9 cellular contexts compared by ENCODE assay signal in the genomic region with DNA sequence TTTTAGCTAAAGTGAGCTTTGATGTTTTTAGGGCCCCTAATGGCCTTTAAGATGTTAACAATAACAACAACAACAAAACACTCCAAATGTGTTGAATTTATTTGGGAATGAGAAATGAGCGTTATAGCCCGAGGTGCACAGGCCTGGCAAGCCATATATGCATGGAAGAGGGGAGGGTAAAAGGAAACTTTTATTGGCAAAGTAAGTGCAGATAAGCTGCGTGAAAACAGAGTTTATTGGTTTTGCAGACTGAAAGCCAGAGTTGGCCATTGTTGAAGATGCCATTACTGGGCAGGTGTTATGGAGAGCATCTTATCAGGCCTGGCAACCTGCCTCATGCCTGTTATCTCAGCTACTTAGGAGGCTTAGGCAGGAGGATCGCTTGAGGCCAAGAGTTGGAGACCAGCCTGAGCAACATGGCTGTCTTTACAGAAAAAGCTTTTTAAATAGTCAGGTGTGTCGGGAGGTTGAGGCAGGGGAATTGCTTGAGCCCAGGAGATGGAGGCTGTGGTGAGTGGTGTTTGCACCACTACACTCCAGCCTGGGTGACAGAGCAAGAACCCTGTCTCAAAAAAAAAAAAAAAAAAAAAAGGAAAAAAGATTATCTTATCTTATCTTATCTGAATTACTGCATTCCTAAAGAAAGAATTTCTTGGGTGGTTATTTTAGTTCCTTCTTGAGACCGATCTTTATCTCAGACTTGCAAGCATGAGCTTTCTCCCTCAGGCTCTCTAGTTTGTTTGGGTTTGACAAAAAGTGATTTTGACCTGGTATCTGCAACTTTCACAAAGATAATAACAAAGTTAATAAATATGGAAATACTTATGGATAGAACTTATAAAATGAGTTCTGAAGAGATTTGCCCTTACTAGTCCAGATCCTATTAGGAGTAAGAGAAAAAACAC. TPM values are rescaled to one million over a fixed set of nuclear protein-coding genes. Genes with fewer than 3 reads are reported as not detected.
DNase-seq lines count a peak whose midpoint lies in the region; ATAC-seq, FAIRE-seq and TF ChIP-seq lines count a peak whose summit lies in the region.
"Had no signal": no experiment of that assay in that cellular context is flagged by ENCODE, and none has a peak within 500 bp of the region (broad histone marks: within the 10 kb centered on the region; RNA-seq: fewer than 3 reads in every experiment).

No MANE protein-coding gene starts in this region.

- no peaks in the 10 kb centered on the region for H3K9me3 ChIP-seq in right atrium auricular region
- no peaks in the 10 kb centered on the region for H3K9me3 ChIP-seq in body of pancreas
- H3K9me3 ChIP-seq: SJSA1 had no signal

- WGBS in body of pancreas, 2 donors: 41 to 48% methylated on average over 6 of the region's 6 CpGs
- WGBS in mesendoderm (ENCODE audit: extremely low coverage, insufficient coverage, low lambda C conversion rate): no CpG with 5 or more reads among the region's 6 CpGs

- H2BK15ac ChIP-seq in mesendoderm (replicated peaks; ENCODE audit: low read depth): peak overlapping the region; percentile 79

- no peak overlapping the region for H2BK5ac ChIP-seq in mesendoderm (ENCODE audit: low read length)

- H3K9ac ChIP-seq in mesendoderm (ENCODE audit: low read length): no peak overlapping the region

- TF ChIP-seq CTCF in right atrium auricular region (IDR thresholded peaks at IDR 0.05) (no peak), body of pancreas (IDR thresholded peaks at IDR 0.05) (no peak)

- H3K79me2 ChIP-seq in mesendoderm (ENCODE audit: control insufficient read depth, insufficient read depth, low read length): peaks cover 17% of the 10 kb centered on the region

- H3K23ac ChIP-seq in mesendoderm (ENCODE audit: low read length): no peak overlapping the region

- no peak for FAIRE-seq in frontal cortex (lab: Jason Lieb, UNC)

- H2BK120ac ChIP-seq in mesendoderm (ENCODE audit: low read depth, low read length): no peak overlapping the region

- DNase-seq in right atrium auricular region (ENCODE audit: low spot score) (no peak), Right ventricle myocardium superior (no peak), body of pancreas (no peak), mesendoderm (peak; percentile 83), frontal cortex (ENCODE audit: low spot score in 2 of 2) (no peak), NCI-H187 (lab: John Stamatoyannopoulos, UW) (no peak)

- H3K4me2 ChIP-seq in mesendoderm (ENCODE audit: low read length): no peak overlapping the region

- H3K79me1 ChIP-seq in mesendoderm (ENCODE audit: low read length): peaks cover 1% of the 10 kb centered on the region

- TF ChIP-seq POLR2A in body of pancreas (IDR thresholded peaks at IDR 0.05): no peak

- intact Hi-C loops in Right ventricle myocardium superior (cut with DNase I) (no loop called here), body of pancreas (cut with DNase I) (no loop called here)

- H3K27ac ChIP-seq in right atrium auricular region (peak overlapping the region; percentile 95 to 99), body of pancreas (peak overlapping the region in 3 of 4 donors; percentile 96 to 98 (median 96)), mesendoderm (ENCODE audit: low read depth, low read length) (no peak overlapping the region)

- ATAC-seq in Right ventricle myocardium superior (ENCODE audit: poor library complexity) (no peak), body of pancreas (no peak), HG03342 (IDR thresholded peaks at IDR 0.05; ENCODE audit: unreplicated experiment) (no peak), GM19023 (IDR thresholded peaks at IDR 0.05; ENCODE audit: unreplicated experiment) (no peak)

- no peak overlapping the region for H3K4ac ChIP-seq in mesendoderm (ENCODE audit: low read depth, low read length)

- H3K4me3 ChIP-seq in right atrium auricular region (peak overlapping the region; percentile 86 to 91), body of pancreas (no peak overlapping the region), mesendoderm (ENCODE audit: low read length) (no peak overlapping the region)

- H3K56ac ChIP-seq in mesendoderm (ENCODE audit: low read length): peak overlapping the region; percentile 18

- no peaks in the 10 kb centered on the region for H3K36me3 ChIP-seq in right atrium auricular region
- H3K36me3 ChIP-seq in body of pancreas (replicated peaks in 1 of 2; ENCODE audit: insufficient read depth in 1 of 2, low read depth in 2 of 2): no peaks in the 10 kb centered on the region
- H3K36me3 ChIP-seq in mesendoderm (ENCODE audit: control insufficient read depth, insufficient read depth, low read length): no peaks in the 10 kb centered on the region
- H3K36me3 ChIP-seq: SJSA1 had no signal

- H3K27me3 ChIP-seq in right atrium auricular region (no peaks in the 10 kb centered on the region), body of pancreas (no peaks in the 10 kb centered on the region), mesendoderm (ENCODE audit: insufficient read depth, low read length, poor library complexity) (no peaks in the 10 kb centered on the region)
- H3K27me3 ChIP-seq: SJSA1 had no signal

- no peak overlapping the region for H2AK5ac ChIP-seq in mesendoderm (ENCODE audit: low read length)

- H3K4me1 ChIP-seq in right atrium auricular region (peaks cover 0 to 25% of the 10 kb centered on the region in 2 donors), body of pancreas (peaks cover 39% of the 10 kb centered on the region), mesendoderm (ENCODE audit: control insufficient read depth, low read depth, low read length) (peaks cover 8% of the 10 kb centered on the region)

- H4K5ac ChIP-seq in mesendoderm (ENCODE audit: low read length): no peak overlapping the region

- no peak overlapping the region for H4K8ac ChIP-seq in mesendoderm (ENCODE audit: low read depth, low read length)

- H3K18ac ChIP-seq in mesendoderm (ENCODE audit: low read length): peak overlapping the region; percentile 94

RNA-seq across cellular contexts. Expression of a gene that starts 1.7 kb away (rescaled TPM):
- total RNA-seq in right atrium auricular region (10 to 100 TPM; 37.9 to 72.1 TPM), Right ventricle myocardium superior (131 TPM), body of pancreas (10 to 100 TPM; 54.2 to 72.5 TPM), frontal cortex (24.1 TPM)
- polyA plus RNA-seq in mesendoderm (2013, experiment 1 of 2): 14.2 TPM
- polyA plus RNA-seq in mesendoderm (2013, experiment 2 of 2): 14.8 TPM

RNA-seq across cellular contexts. Expression of a gene that starts 19.0 kb away (rescaled TPM):
- 10 to 100 TPM; 46.0 to 79.0 TPM for total RNA-seq in right atrium auricular region
- 30.8 TPM for total RNA-seq in Right ventricle myocardium superior
- 10 to 100 TPM; 29.3 to 39.7 TPM for total RNA-seq in body of pancreas
- polyA plus RNA-seq in mesendoderm (2013, experiment 1 of 2): 16.5 TPM
- 16.5 TPM for polyA plus RNA-seq in mesendoderm (2013, experiment 2 of 2)
- total RNA-seq in frontal cortex: 96.6 TPM

Comparison
In these comparisons a context has a peak if more than half of its experiments do, and no peak if none do; other contexts are left out.
1. H3K4me3 ChIP-seq: peak in right atrium auricular region (2 of 2); none in body of pancreas (0 of 2) and mesendoderm (single experiment).